In genomic region chr1:15155760-15156743, GRCh38 we compare ENCODE assay signal across 9 cellular contexts. TPM values are rescaled to one million over a fixed set of nuclear protein-coding genes. Genes with fewer than 3 reads are reported as not detected.
DNase-seq lines count a peak whose midpoint lies in the region; ATAC-seq and TF ChIP-seq lines count a peak whose summit lies in the region.
"Had no signal": no experiment of that assay in that cellular context is flagged by ENCODE, and none has a peak within 500 bp of the region (broad histone marks: within the 10 kb centered on the region; RNA-seq: fewer than 3 reads in every experiment).

No MANE protein-coding gene starts in this region.

- ATAC-seq in activated naive CD8-positive, alpha-beta T cell treated with anti-CD3 and anti-CD28 coated beads, Interleukin-2, amount 10 ng/mL, durations not matched to agents 7 days and 5 days (ENCODE audit: low read depth): no peak
- ATAC-seq in natural killer cell treated with Interleukin-12 subunit alpha and Interleukin-12 subunit beta and Interleukin-15 and Interleukin-18, amount 100 ng/mL, for 72 hours: no peak
- ATAC-seq in HG02970 (IDR thresholded peaks at IDR 0.05; ENCODE audit: low FRiP score, unreplicated experiment): no peak
- ATAC-seq: Right ventricle myocardium inferior had no signal

- H3K27ac ChIP-seq in CD8-positive, alpha-beta memory T cell (ENCODE audit: low read depth, low read length): no peak overlapping the region
- no peak overlapping the region for H3K27ac ChIP-seq in HEK293 (ENCODE audit: extremely low read depth, low read depth, low read length)

- peaks cover 20% of the 10 kb centered on the region for H3K27me3 ChIP-seq in CD8-positive, alpha-beta memory T cell (ENCODE audit: insufficient read depth, low read length, poor library complexity, severe bottlenecking)

- H3K4me3 Mint-ChIP-seq in CD8-positive, alpha-beta memory T cell: peak overlapping the region in 6 of 7 donors; percentile 42 to 81 (median 66)
- peak overlapping the region; percentile 9 for H3K4me3 Mint-ChIP-seq in activated naive CD8-positive, alpha-beta T cell treated with anti-CD3 and anti-CD28 coated beads, Interleukin-2, amount 10 ng/mL, durations not matched to agents 7 days and 5 days
- H3K4me3 Mint-ChIP-seq in natural killer cell treated with Interleukin-12 subunit alpha and Interleukin-12 subunit beta and Interleukin-15 and Interleukin-18, amount 100 ng/mL, for 72 hours: peak overlapping the region; percentile 60

- peaks cover 34 to 42% of the 10 kb centered on the region in 2 donors for H3K27me3 Mint-ChIP-seq in CD8-positive, alpha-beta memory T cell
- H3K27me3 Mint-ChIP-seq in activated naive CD8-positive, alpha-beta T cell treated with anti-CD3 and anti-CD28 coated beads, Interleukin-2, amount 10 ng/mL, durations not matched to agents 7 days and 5 days: peaks cover 38% of the 10 kb centered on the region
- peaks cover 16 to 25% of the 10 kb centered on the region in 2 donors for H3K27me3 Mint-ChIP-seq in natural killer cell treated with Interleukin-12 subunit alpha and Interleukin-12 subunit beta and Interleukin-15 and Interleukin-18, amount 100 ng/mL, for 72 hours

- CTCF ChIA-PET in CD8-positive, alpha-beta memory T cell (lab: Charles Lee): interaction anchor here (0.9 to 2.6 kb wide), 2 partner anchors 18 to 28 kb away, joined by 3 to 5 read pairs; no protein-coding TSS in a partner anchor
- CTCF ChIA-PET in HEK293 (lab: Yijun Ruan, JAX): interaction anchor here (0.6 to 1.0 kb wide), 4 partner anchors 28 to 490 kb away, joined by 3 to 7 read pairs (median 4); no protein-coding TSS in a partner anchor

- peak overlapping the region in 3 of 8 donors; percentile 44 to 70 (median 65) for H3K27ac Mint-ChIP-seq in CD8-positive, alpha-beta memory T cell
- peak overlapping the region; percentile 65 for H3K27ac Mint-ChIP-seq in activated naive CD8-positive, alpha-beta T cell treated with anti-CD3 and anti-CD28 coated beads, Interleukin-2, amount 10 ng/mL, durations not matched to agents 7 days and 5 days
- no peak overlapping the region for H3K27ac Mint-ChIP-seq in natural killer cell treated with Interleukin-12 subunit alpha and Interleukin-12 subunit beta and Interleukin-15 and Interleukin-18, amount 100 ng/mL, for 72 hours

- peaks cover 14% of the 10 kb centered on the region for H3K4me1 ChIP-seq in CD8-positive, alpha-beta memory T cell (ENCODE audit: insufficient read depth, low read length)
- 0 out of 2 replicates have a peak, but pooled peaks cover 2% of the 10 kb centered on the region for H3K4me1 ChIP-seq in HEK293 (ENCODE audit: control insufficient read depth, insufficient read depth, low read length)

- no peaks in the 10 kb centered on the region for H3K9me3 Mint-ChIP-seq in CD8-positive, alpha-beta memory T cell
- no peaks in the 10 kb centered on the region for H3K9me3 Mint-ChIP-seq in activated naive CD8-positive, alpha-beta T cell treated with anti-CD3 and anti-CD28 coated beads, Interleukin-2, amount 10 ng/mL, durations not matched to agents 7 days and 5 days
- H3K9me3 Mint-ChIP-seq in natural killer cell treated with Interleukin-12 subunit alpha and Interleukin-12 subunit beta and Interleukin-15 and Interleukin-18, amount 100 ng/mL, for 72 hours: no peaks in the 10 kb centered on the region

- H3K9me3 ChIP-seq in CD8-positive, alpha-beta memory T cell (ENCODE audit: low read length): no peaks in the 10 kb centered on the region
- H3K9me3 ChIP-seq in HEK293 (ENCODE audit: control insufficient read depth, insufficient read depth, low read depth, low read length): no peaks in the 10 kb centered on the region

- peaks cover 14 to 36% (median 33%) of the 10 kb centered on the region in 3 donors for H3K4me1 Mint-ChIP-seq in CD8-positive, alpha-beta memory T cell
- H3K4me1 Mint-ChIP-seq in activated naive CD8-positive, alpha-beta T cell treated with anti-CD3 and anti-CD28 coated beads, Interleukin-2, amount 10 ng/mL, durations not matched to agents 7 days and 5 days: peaks cover 27% of the 10 kb centered on the region
- peaks cover 18 to 24% of the 10 kb centered on the region in 2 donors for H3K4me1 Mint-ChIP-seq in natural killer cell treated with Interleukin-12 subunit alpha and Interleukin-12 subunit beta and Interleukin-15 and Interleukin-18, amount 100 ng/mL, for 72 hours (ENCODE audit: low read depth in 2 of 2)

- no peak overlapping the region for H3K4me3 ChIP-seq in CD8-positive, alpha-beta memory T cell (ENCODE audit: low read length)
- H3K4me3 ChIP-seq in HEK293 (ENCODE audit: low read depth, low read length): no peak overlapping the region

- no peak for DNase-seq in CD8-positive, alpha-beta memory T cell
- DNase-seq in activated naive CD8-positive, alpha-beta T cell treated with anti-CD3 and anti-CD28 coated beads, Interleukin-2, amount 10 ng/mL, durations not matched to agents 7 days and 5 days: no peak
- DNase-seq in natural killer cell treated with Interleukin-12 subunit alpha and Interleukin-12 subunit beta and Interleukin-15 and Interleukin-18, amount 100 ng/mL, for 72 hours (ENCODE audit: low spot score): peak; percentile 23
- no peak for DNase-seq in OCI-M2 (lab: John Stamatoyannopoulos, UW; ENCODE audit: unreplicated experiment)
- no peak for DNase-seq in stimulated activated CD8-positive, alpha-beta memory T cell treated with anti-CD3 and anti-CD28 coated beads, Interleukin-4, amount 100 ng/mL, for 48 hours
- DNase-seq in SK-N-DZ (ENCODE audit: low spot score): no peak

- TF ChIP-seq CTCF in HEK293 (tag by site-specific recombination; IDR thresholded peaks at IDR 0.05): no peak

- H3K36me3 ChIP-seq in CD8-positive, alpha-beta memory T cell (ENCODE audit: insufficient read depth, low read length): no peaks in the 10 kb centered on the region
- H3K36me3 ChIP-seq in HEK293 (ENCODE audit: control insufficient read depth in 2 of 2, insufficient read depth in 1 of 2, low read length in 2 of 2): no peaks in the 10 kb centered on the region

- H3K36me3 Mint-ChIP-seq in CD8-positive, alpha-beta memory T cell: no peaks in the 10 kb centered on the region
- H3K36me3 Mint-ChIP-seq in activated naive CD8-positive, alpha-beta T cell treated with anti-CD3 and anti-CD28 coated beads, Interleukin-2, amount 10 ng/mL, durations not matched to agents 7 days and 5 days: no peaks in the 10 kb centered on the region
- H3K36me3 Mint-ChIP-seq in natural killer cell treated with Interleukin-12 subunit alpha and Interleukin-12 subunit beta and Interleukin-15 and Interleukin-18, amount 100 ng/mL, for 72 hours: no peaks in the 10 kb centered on the region

- POLR2A ChIA-PET in CD8-positive, alpha-beta memory T cell (lab: Charles Lee): no interaction called here
- POLR2A ChIA-PET in HEK293 (lab: Yijun Ruan, JAX): no interaction called here
- POLR2A ChIA-PET in activated naive CD8-positive, alpha-beta T cell treated with anti-CD3 and anti-CD28 coated beads, Interleukin-2, amount 10 ng/mL, durations not matched to agents 7 days and 5 days (lab: Charles Lee): interaction anchor here (1.2 to 1.3 kb wide), 2 partner anchors 27 to 44 kb away, joined by 3 to 4 read pairs; no protein-coding TSS in a partner anchor

TF ChIP-seq in HEK293, 187 proteins besides CTCF, POLR2A, EP300 and RAD21:
- TF ChIP-seq ZNF654 (tag by site-specific recombination; IDR thresholded peaks at IDR 0.05; ENCODE audit: low read depth): no peak
- 0 out of 2 replicates have a peak, but pooled peaks have one; percentile 19 for TF ChIP-seq PATZ1 (tag by site-specific recombination; IDR thresholded peaks at IDR 0.05)

RNA-seq across cellular contexts. Expression of gene TMEM51, which starts 2.5 kb away (rescaled TPM):
- under 1 TPM; 0.11 to 0.24 TPM for total RNA-seq in CD8-positive, alpha-beta memory T cell
- not detected for polyA plus RNA-seq in CD8-positive, alpha-beta memory T cell
- total RNA-seq in activated naive CD8-positive, alpha-beta T cell treated with anti-CD3 and anti-CD28 coated beads, Interleukin-2, amount 10 ng/mL, durations not matched to agents 7 days and 5 days: under 1 TPM; 0.57 to 0.80 TPM
- not detected for total RNA-seq in natural killer cell treated with Interleukin-12 subunit alpha and Interleukin-12 subunit beta and Interleukin-15 and Interleukin-18, amount 100 ng/mL, for 72 hours
- polyA plus RNA-seq in SK-N-DZ (2014; cell fraction: cytosol; rRNA removed): 27.4 and 37.8 TPM in 2 replicates
- 11.9 and 19.9 TPM in 2 replicates for polyA plus RNA-seq in SK-N-DZ (2014; cell fraction: nucleus; rRNA removed)

Comparison
In these comparisons a context has a peak if more than half of its experiments do, and no peak if none do; other contexts are left out.
1. H3K4me3 Mint-ChIP-seq: peak in every context shown above with its lines; median percentile 66 in CD8-positive, alpha-beta memory T cell; 60 in natural killer cell treated with Interleukin-12 subunit alpha and Interleukin-12 subunit beta and Interleukin-15 and Interleukin-18, amount 100 ng/mL, for 72 hours; 9 in activated naive CD8-positive, alpha-beta T cell treated with anti-CD3 and anti-CD28 coated beads, Interleukin-2, amount 10 ng/mL, durations not matched to agents 7 days and 5 days.